In the genomic region with DNA sequence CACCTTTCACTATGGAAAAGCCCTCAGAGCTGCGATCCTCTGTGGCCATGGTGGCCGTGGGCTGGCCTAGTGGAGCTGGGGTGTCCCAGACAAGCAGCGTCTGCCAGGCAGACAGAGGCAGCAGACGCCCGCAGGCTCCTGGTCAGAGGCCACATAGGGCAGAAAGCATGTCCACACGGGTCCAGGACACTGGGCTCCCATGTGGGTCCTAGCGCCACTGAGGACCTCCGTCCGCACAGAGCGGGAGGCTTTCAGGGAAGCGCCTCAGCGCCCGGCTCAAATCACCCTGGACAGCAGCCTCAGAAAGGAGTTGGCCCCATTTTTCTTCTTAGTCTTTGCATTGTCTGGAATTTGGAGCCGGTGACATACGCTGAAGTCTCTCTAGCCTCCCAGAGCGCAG, we compare ENCODE assay signal across 1 cellular context.
TF ChIP-seq lines count a peak whose summit lies in the region.

No MANE protein-coding gene starts in this region.

TF ChIP-seq in WTC11, 78 proteins besides CTCF, POLR2A, EP300 and RAD21 (continued from another document):
- TF ChIP-seq AFF4 (CRISPR knock-in tag; IDR thresholded peaks at IDR 0.05; ENCODE audit: borderline replicate concordance) (no peak), JUN (CRISPR knock-in tag; IDR thresholded peaks at IDR 0.05) (no peak), ELF4 (CRISPR knock-in tag; IDR thresholded peaks at IDR 0.05; ENCODE audit: low read depth) (no peak)
